13 cellular contexts compared by ENCODE assay signal in genomic region chr15:63332367-63333078, GRCh38. TPM values are rescaled to one million over a fixed set of nuclear protein-coding genes. Genes with fewer than 3 reads are reported as not detected.
DNase-seq lines count a peak whose midpoint lies in the region; ATAC-seq and TF ChIP-seq lines count a peak whose summit lies in the region.
"Had no signal": no experiment of that assay in that cellular context is flagged by ENCODE, and none has a peak within 500 bp of the region (broad histone marks: within the 10 kb centered on the region; RNA-seq: fewer than 3 reads in every experiment).

No MANE protein-coding gene starts in this region.

- CTCF ChIA-PET in CD8-positive, alpha-beta memory T cell (lab: Charles Lee): interaction anchor here (1.3 kb wide), 1 partner anchor 134 kb away, joined by 4 read pairs; no protein-coding TSS in a partner anchor

- intact Hi-C loops in adrenal gland (cut with DNase I): no loop called here

- no peak for ATAC-seq in GM21786 (IDR thresholded peaks at IDR 0.05; ENCODE audit: unreplicated experiment)

- H3K4me3 Mint-ChIP-seq in CD8-positive, alpha-beta memory T cell: no peak overlapping the region

- no peak overlapping the region for H3K27ac ChIP-seq in adrenal gland
- no peak overlapping the region for H3K27ac ChIP-seq in CD8-positive, alpha-beta memory T cell (ENCODE audit: low read depth, low read length)
- H3K27ac ChIP-seq: prostate gland had no signal

- 28 to 44% (median 34%) methylated on average over 6 to 8 of the region's 8 CpGs for WGBS in adrenal gland, 4 donors

- peaks cover 2 to 10% of the 10 kb centered on the region in 2 donors for H3K27me3 Mint-ChIP-seq in CD8-positive, alpha-beta memory T cell

- H3K9me3 Mint-ChIP-seq in CD8-positive, alpha-beta memory T cell: no peaks in the 10 kb centered on the region

- H3K27ac Mint-ChIP-seq in CD8-positive, alpha-beta memory T cell: peak overlapping the region in 1 of 8 donors; percentile 0

- no peak for TF ChIP-seq POLR2A in adrenal gland (IDR thresholded peaks at IDR 0.05)

- H3K4me1 Mint-ChIP-seq in CD8-positive, alpha-beta memory T cell: no peaks in the 10 kb centered on the region

- no peaks in the 10 kb centered on the region for H3K27me3 ChIP-seq in adrenal gland
- H3K27me3 ChIP-seq in CD8-positive, alpha-beta memory T cell (ENCODE audit: insufficient read depth, low read length, poor library complexity, severe bottlenecking): no peaks in the 10 kb centered on the region

- H3K4me1 ChIP-seq in adrenal gland (replicated peaks in 1 of 2): peaks cover 0 to 6% of the 10 kb centered on the region in 2 donors
- H3K4me1 ChIP-seq in CD8-positive, alpha-beta memory T cell (ENCODE audit: insufficient read depth, low read length): no peaks in the 10 kb centered on the region
- H3K4me1 ChIP-seq: prostate gland had no signal

- no peaks in the 10 kb centered on the region for H3K36me3 ChIP-seq in adrenal gland (replicated peaks in 1 of 2)
- no peaks in the 10 kb centered on the region for H3K36me3 ChIP-seq in CD8-positive, alpha-beta memory T cell (ENCODE audit: insufficient read depth, low read length)
- H3K36me3 ChIP-seq: prostate gland had no signal

- POLR2A ChIA-PET in CD8-positive, alpha-beta memory T cell (lab: Charles Lee): no interaction called here

- DNase-seq in AG08396 (ENCODE audit: low spot score): peak; percentile 72
- peak; percentile 90 for DNase-seq in HS-27A (ENCODE audit: low read depth)
- peak; percentile 35 to 66 (median 44) for DNase-seq in adrenal gland
- DNase-seq in hepatic stellate cell (ENCODE audit: low spot score): peak; percentile 82
- no peak for DNase-seq in NOMO-1 treated with dmso at 0.1 percent for 144 hours (lab: John Stamatoyannopoulos, UW; ENCODE audit: unreplicated experiment)
- DNase-seq in CD8-positive, alpha-beta memory T cell: no peak
- no peak for DNase-seq in activated CD8-positive, alpha-beta memory T cell treated with anti-CD3 and anti-CD28 coated beads, Interleukin-2, amount 50 U/mL, for 48 hours
- DNase-seq: activated effector memory CD4-positive, alpha-beta T cell treated with Interleukin-2 at 50 U/mL for 16 hours; DMS79 treated with DMSO at 0.1 percent for 48 hours; NCI-H510A; stimulated activated CD8-positive, alpha-beta memory T cell treated with anti-CD3 and anti-CD28 coated beads, Interleukin-4, amount 100 ng/mL, for 48 hours had no signal

- no peaks in the 10 kb centered on the region for H3K9me3 ChIP-seq in adrenal gland (replicated peaks in 1 of 3)
- no peaks in the 10 kb centered on the region for H3K9me3 ChIP-seq in CD8-positive, alpha-beta memory T cell (ENCODE audit: low read length)
- H3K9me3 ChIP-seq: prostate gland had no signal

- H3K36me3 Mint-ChIP-seq in CD8-positive, alpha-beta memory T cell: no peaks in the 10 kb centered on the region

- H3K4me3 ChIP-seq in adrenal gland: no peak overlapping the region
- H3K4me3 ChIP-seq in CD8-positive, alpha-beta memory T cell (ENCODE audit: low read length): no peak overlapping the region
- H3K4me3 ChIP-seq: prostate gland had no signal

- no peak for TF ChIP-seq CTCF in adrenal gland (IDR thresholded peaks at IDR 0.05)

RNA-seq across cellular contexts. Expression of gene CA12, which starts 49.1 kb away (rescaled TPM):
- total RNA-seq in adrenal gland: under 1 TPM in 6 of 8 donors, not detected in 2; under 0.01 to 0.52 (median 0.31) TPM
- polyA plus RNA-seq in adrenal gland: under 1 TPM; 0.08 to 0.37 (median 0.20) TPM
- not detected for total RNA-seq in CD8-positive, alpha-beta memory T cell
- 0.08 TPM for polyA plus RNA-seq in CD8-positive, alpha-beta memory T cell

RNA-seq across cellular contexts. Expression of gene APH1B, which starts 55.1 kb away (rescaled TPM):
- 10 to 100 TPM; 20.7 to 50.3 (median 28.4) TPM for total RNA-seq in adrenal gland
- 10 to 100 TPM in 2 of 3 donors, 1 to 10 TPM in 1; 8.3 to 21.7 (median 14.7) TPM for polyA plus RNA-seq in adrenal gland
- 1 to 10 TPM; 6.7 to 9.2 TPM for total RNA-seq in CD8-positive, alpha-beta memory T cell
- polyA plus RNA-seq in CD8-positive, alpha-beta memory T cell: 13.1 TPM

Comparison
In these comparisons a context has a peak if more than half of its experiments do, and no peak if none do; other contexts are left out.
1. DNase-seq: peak in AG08396 (single experiment), HS-27A (single experiment), adrenal gland (7 of 7) and hepatic stellate cell (single experiment); none in NOMO-1 treated with dmso at 0.1 percent for 144 hours (single experiment), CD8-positive, alpha-beta memory T cell (0 of 5) and activated CD8-positive, alpha-beta memory T cell treated with anti-CD3 and anti-CD28 coated beads, Interleukin-2, amount 50 U/mL, for 48 hours (single experiment).